Comparison of ENCODE assay signal across 9 cellular contexts in the genomic region with DNA sequence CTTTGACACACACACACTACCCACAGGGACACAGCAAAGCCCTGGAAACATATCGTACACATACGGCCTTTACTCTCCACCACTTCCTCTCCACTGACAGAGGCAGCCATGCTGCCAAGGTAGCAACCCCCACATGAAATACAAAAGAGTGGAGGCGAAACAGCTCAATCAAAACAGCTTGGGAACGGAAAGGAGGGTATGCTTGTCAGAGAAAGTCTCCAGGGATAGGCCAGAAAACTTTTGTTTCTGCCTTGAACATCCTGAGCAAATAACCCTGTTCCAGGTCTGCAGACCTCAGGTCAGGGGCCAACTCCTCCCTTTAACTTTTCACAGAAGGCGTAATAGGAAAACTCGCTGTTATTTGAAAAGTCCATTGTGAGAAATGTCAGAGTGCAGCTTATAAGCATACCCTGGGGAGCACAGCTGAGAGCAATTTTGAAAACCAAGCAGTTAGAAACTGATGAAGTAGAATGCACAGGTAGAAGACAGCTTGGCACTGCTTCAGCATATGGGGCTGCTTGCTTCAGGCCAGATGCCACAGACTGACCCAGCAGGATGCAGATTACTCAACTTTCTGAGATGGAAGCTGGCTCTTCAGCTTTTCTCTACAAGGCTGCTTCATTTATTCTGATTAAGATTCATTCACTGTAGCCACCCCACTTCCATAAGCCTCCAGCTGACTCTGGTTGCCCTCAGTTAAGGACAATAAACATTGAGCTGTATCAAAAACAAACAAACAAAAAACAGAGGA. TPM values are rescaled to one million over a fixed set of nuclear protein-coding genes. Genes with fewer than 3 reads are reported as not detected.
DNase-seq lines count a peak whose midpoint lies in the region; ATAC-seq and TF ChIP-seq lines count a peak whose summit lies in the region.
"Had no signal": no experiment of that assay in that cellular context is flagged by ENCODE, and none has a peak within 500 bp of the region (broad histone marks: within the 10 kb centered on the region; RNA-seq: fewer than 3 reads in every experiment).

No MANE protein-coding gene starts in this region.

- CTCF ChIA-PET in activated B cell treated with CpG ODN at 0.5 μM for 24 hours (lab: Charles Lee): interaction anchor here (0.9 kb wide), 1 partner anchor 88 kb away, joined by 3 read pairs; no protein-coding TSS in a partner anchor

- POLR2A ChIA-PET in activated B cell treated with CpG ODN at 0.5 μM for 24 hours (lab: Charles Lee): interaction anchor here (0.6 to 1.9 kb wide), 3 partner anchors 18 to 1940 kb away, joined by 3 to 8 read pairs (median 5); partner anchors contain the start of genes KIAA0319L, NCDN and SFPQ

- peaks cover 38% of the 10 kb centered on the region for H3K4me1 Mint-ChIP-seq in activated B cell treated with CpG ODN at 0.5 μM for 24 hours

- H3K4me3 Mint-ChIP-seq in activated B cell treated with CpG ODN at 0.5 μM for 24 hours: peak overlapping the region; percentile 28

- H3K4me1 ChIP-seq in gastroesophageal sphincter (peaks cover 15 to 65% (median 27%) of the 10 kb centered on the region in 3 donors), stomach smooth muscle (ENCODE audit: control insufficient read depth, insufficient read depth, low read length) (peaks cover 19% of the 10 kb centered on the region)

- no peak overlapping the region for H3K4me3 ChIP-seq in gastroesophageal sphincter
- no peak overlapping the region for H3K4me3 ChIP-seq in stomach smooth muscle (ENCODE audit: low read length in 2 of 2)

- H3K9me3 ChIP-seq in gastroesophageal sphincter (no peaks in the 10 kb centered on the region), stomach smooth muscle (ENCODE audit: control insufficient read depth in 2 of 2, low read length in 2 of 2) (no peaks in the 10 kb centered on the region)

- ATAC-seq in HG02759 (IDR thresholded peaks at IDR 0.05; ENCODE audit: unreplicated experiment) (peak; percentile 50), activated B cell treated with CpG ODN at 0.5 μM for 24 hours (ENCODE audit: low read depth) (peak; percentile 49), gastroesophageal sphincter (peak; percentile 25), HG02571 (IDR thresholded peaks at IDR 0.05; ENCODE audit: unreplicated experiment) (no peak)

- H3K27me3 Mint-ChIP-seq in activated B cell treated with CpG ODN at 0.5 μM for 24 hours: no peaks in the 10 kb centered on the region

- H3K36me3 ChIP-seq in gastroesophageal sphincter: no peaks in the 10 kb centered on the region
- H3K36me3 ChIP-seq in stomach smooth muscle (ENCODE audit: control insufficient read depth in 2 of 2, insufficient read depth in 2 of 2, low read length in 2 of 2): peaks cover 0 to 2% of the 10 kb centered on the region in 2 donors

- no peaks in the 10 kb centered on the region for H3K9me3 Mint-ChIP-seq in activated B cell treated with CpG ODN at 0.5 μM for 24 hours

- intact Hi-C loops in activated B cell treated with CpG ODN at 0.5 μM for 24 hours (cut with micrococcal nuclease): loop anchor here (2.0 kb wide), 1 partner anchor 18 kb away; the partner anchor contains the start of genes KIAA0319L and NCDN

- no peak for TF ChIP-seq EP300 in gastroesophageal sphincter (IDR thresholded peaks at IDR 0.05)

- H3K27ac Mint-ChIP-seq in activated B cell treated with CpG ODN at 0.5 μM for 24 hours: peak overlapping the region; percentile 81

- H3K27ac ChIP-seq in gastroesophageal sphincter (peak overlapping the region; percentile 43 to 75 (median 66)), stomach smooth muscle (ENCODE audit: low read length) (peak overlapping the region; percentile 31)

- H3K27me3 ChIP-seq in gastroesophageal sphincter (no peaks in the 10 kb centered on the region), stomach smooth muscle (ENCODE audit: control insufficient read depth in 1 of 2, insufficient read depth in 2 of 2, low read length in 2 of 2) (no peaks in the 10 kb centered on the region)

- H3K36me3 Mint-ChIP-seq in activated B cell treated with CpG ODN at 0.5 μM for 24 hours (ENCODE audit: low read depth): peaks cover 48% of the 10 kb centered on the region

- DNase-seq in DMS153 treated with DMSO at 0.1 percent for 48 hours (lab: John Stamatoyannopoulos, UW; ENCODE audit: unreplicated experiment): peak; percentile 60
- no peak for DNase-seq in activated B cell treated with CpG ODN at 0.5 μM for 24 hours
- DNase-seq in NCI-H1092 treated with DMSO at 0.1 percent for 48 hours (lab: John Stamatoyannopoulos, UW): no peak
- DNase-seq in SK-N-DZ (ENCODE audit: low spot score): no peak

- 40 to 49% methylated on average over 1 to 5 of the region's 6 CpGs for WGBS in gastroesophageal sphincter (ENCODE audit: low coverage in 1 of 2), 2 donors

- TF ChIP-seq CTCF in activated B cell treated with CpG ODN at 0.5 μM for 24 hours (IDR thresholded peaks at IDR 0.05): no peak
- TF ChIP-seq CTCF in gastroesophageal sphincter (IDR thresholded peaks at IDR 0.05): no peak

- no peak overlapping the region for H3K9ac ChIP-seq in stomach smooth muscle (ENCODE audit: low read length in 2 of 2)

- TF ChIP-seq POLR2A in gastroesophageal sphincter (IDR thresholded peaks at IDR 0.05): no peak

RNA-seq across cellular contexts. Expression of gene KIAA0319L, which starts 18.0 kb away (rescaled TPM):
- total RNA-seq in activated B cell treated with CpG ODN at 0.5 μM for 24 hours (43.3 and 59.1 TPM in 2 replicates), gastroesophageal sphincter (10 to 100 TPM; 26.3 to 44.8 (median 38.9) TPM)
- polyA plus RNA-seq in SK-N-DZ (2014; cell fraction: cytosol; rRNA removed): 25.4 and 28.4 TPM in 2 replicates
- polyA plus RNA-seq in SK-N-DZ (2014; cell fraction: nucleus; rRNA removed): 28.3 and 52.9 TPM in 2 replicates

RNA-seq across cellular contexts. Expression of gene NCDN, which starts 18.4 kb away (rescaled TPM):
- total RNA-seq in activated B cell treated with CpG ODN at 0.5 μM for 24 hours: 15.2 and 18.4 TPM in 2 replicates
- total RNA-seq in gastroesophageal sphincter: 10 to 100 TPM; 16.6 to 41.2 (median 24.3) TPM
- 31.9 and 34.8 TPM in 2 replicates for polyA plus RNA-seq in SK-N-DZ (2014; cell fraction: cytosol; rRNA removed)
- polyA plus RNA-seq in SK-N-DZ (2014; cell fraction: nucleus; rRNA removed): 30.2 and 39.1 TPM in 2 replicates

RNA-seq across cellular contexts. Expression of gene TFAP2E, which starts 33.9 kb away (rescaled TPM):
- total RNA-seq in activated B cell treated with CpG ODN at 0.5 μM for 24 hours: 1.9 and 2.0 TPM in 2 replicates
- total RNA-seq in gastroesophageal sphincter: under 1 TPM in 1 of 4 donors, not detected in 3; 0.27 TPM
- polyA plus RNA-seq in SK-N-DZ (2014; cell fraction: cytosol; rRNA removed): 0.21 TPM in 1 of 2 replicates, not detected in the other
- polyA plus RNA-seq in SK-N-DZ (2014; cell fraction: nucleus; rRNA removed): 0.64 TPM in 1 of 2 replicates, not detected in the other
- total RNA-seq: endothelial cell of umbilical vein had no signal
